In genomic region chr16:56554441-56554840, GRCh38 we compare ENCODE assay signal across 30 cellular contexts. TPM values are rescaled to one million over a fixed set of nuclear protein-coding genes. Genes with fewer than 3 reads are reported as not detected.
"Had no signal": no experiment of that assay in that cellular context is flagged by ENCODE, and none has a peak within 500 bp of the region (broad histone marks: within the 10 kb centered on the region; RNA-seq: fewer than 3 reads in every experiment).

No MANE protein-coding gene starts in this region.

- H3K4me1 ChIP-seq: colonic mucosa had no signal

- DNase-seq: colonic mucosa; cortex of kidney; effector CD8-positive, alpha-beta T cell; effector memory CD8-positive, alpha-beta T cell; endodermal cell; erythroblast; esophagus squamous epithelium; foreskin fibroblast; foreskin melanocyte; gastrocnemius medialis; glutamatergic neuron; heart right ventricle; hippocampal formation; left cardiac atrium; left lung; left ventricle myocardium superior; lower lobe of right lung; mesendoderm; mucosa of descending colon had no signal

- ATAC-seq: effector memory CD8-positive, alpha-beta T cell; esophagus mucosa; gastrocnemius medialis; heart right ventricle; left cardiac atrium; left lung; left ventricle myocardium superior; lower lobe of right lung; mucosa of descending colon had no signal

- H3K27me3 ChIP-seq: colonic mucosa, gastrocnemius medialis, left lung had no signal

- H3K9me3 ChIP-seq: colonic mucosa, esophagus squamous epithelium, gastrocnemius medialis, heart right ventricle, left lung, lower lobe of right lung, mucosa of descending colon had no signal

- H3K36me3 ChIP-seq: colonic mucosa, esophagus squamous epithelium, gastrocnemius medialis, heart right ventricle, left lung, lower lobe of right lung had no signal

- H3K4me3 ChIP-seq: colonic mucosa, esophagus squamous epithelium, gastrocnemius medialis, heart right ventricle, left lung, lower lobe of right lung, mucosa of descending colon had no signal

- FAIRE-seq: endometrium, islet of Langerhans, keratinocyte had no signal

- H3K27ac ChIP-seq: colonic mucosa, epithelial cell of prostate, esophagus squamous epithelium, gastrocnemius medialis, heart right ventricle, left lung, lower lobe of right lung had no signal

RNA-seq across cellular contexts. Expression of gene MT4, which starts 10.4 kb away (rescaled TPM):
- total RNA-seq: chondrocyte, colonic mucosa, dermis microvascular lymphatic vessel endothelial cell, endodermal cell, esophagus squamous epithelium, gastrocnemius medialis, glomerular endothelial cell, heart right ventricle, kidney epithelial cell, left cardiac atrium, left lung, left ventricle myocardium superior, lower lobe of right lung, lung microvascular endothelial cell, mesothelial cell of epicardium, mucosa of descending colon had no signal
- polyA plus RNA-seq: heart right ventricle had no signal

RNA-seq across cellular contexts. Expression of gene MT3, which starts 34.9 kb away (rescaled TPM):
- total RNA-seq: dermis microvascular lymphatic vessel endothelial cell, endodermal cell, esophagus mucosa, esophagus squamous epithelium, gastrocnemius medialis, glomerular endothelial cell, kidney epithelial cell, left lung, lower lobe of right lung, lung microvascular endothelial cell, mesothelial cell of epicardium had no signal
- polyA plus RNA-seq: keratinocyte had no signal
